ENCODE assay signal across 18 cellular contexts in genomic region chr15:89077750-89078149, GRCh38.
"Had no signal": no experiment of that assay in that cellular context is flagged by ENCODE, and none has a peak within 500 bp of the region (broad histone marks: within the 10 kb centered on the region; RNA-seq: fewer than 3 reads in every experiment).

No MANE protein-coding gene starts in this region.

- H3K9me3 ChIP-seq: body of pancreas, suprapubic skin had no signal

- ATAC-seq: body of pancreas, left ventricle myocardium superior had no signal

- H3K4me1 ChIP-seq: body of pancreas, suprapubic skin had no signal

- H3K27me3 ChIP-seq: body of pancreas, suprapubic skin had no signal

- H3K36me3 Mint-ChIP-seq: activated CD4-positive, alpha-beta memory T cell treated with anti-CD3 and anti-CD28 coated beads for 36 hours; activated naive CD8-positive, alpha-beta T cell treated with anti-CD3 and anti-CD28 coated beads, Interleukin-2, amount 10 ng/mL, durations not matched to agents 7 days and 5 days had no signal

- H3K9me3 Mint-ChIP-seq: activated CD4-positive, alpha-beta memory T cell treated with anti-CD3 and anti-CD28 coated beads for 36 hours; activated naive CD8-positive, alpha-beta T cell treated with anti-CD3 and anti-CD28 coated beads, Interleukin-2, amount 10 ng/mL, durations not matched to agents 7 days and 5 days; nephron progenitor cell had no signal

- H3K36me3 ChIP-seq: suprapubic skin had no signal

- DNase-seq: activated CD4-positive, alpha-beta memory T cell treated with anti-CD3 and anti-CD28 coated beads for 36 hours; activated CD4-positive, CD25-positive, alpha-beta regulatory T cell treated with anti-CD3 and anti-CD28 coated beads, Interleukin-2, amount 50 U/mL, for 72 hours; activated naive CD8-positive, alpha-beta T cell treated with anti-CD3 and anti-CD28 coated beads, Interleukin-2, amount 10 ng/mL, durations not matched to agents 7 days and 5 days; body of pancreas; dermis blood vessel endothelial cell; effector memory CD4-positive, alpha-beta T cell; foreskin fibroblast; left ventricle myocardium superior; nephron progenitor cell; nucleus accumbens; stimulated activated CD4-positive, alpha-beta T cell treated with anti-CD3 and anti-CD28 coated beads, Interleukin-12 subunit alpha, Interleukin-12 subunit beta, amount 100 ng/mL, for 4 hours; stimulated activated CD4-positive, alpha-beta T cell treated with anti-CD3 and anti-CD28 coated beads, Interleukin-1b, Interleukin-23, amount 100 ng/mL, for 48 hours; stimulated activated CD8-positive, alpha-beta memory T cell treated with anti-CD3 and anti-CD28 coated beads, Interleukin-4, amount 100 ng/mL, for 48 hours; stimulated activated naive CD4-positive, alpha-beta T cell treated with Interleukin-2 at 50 U/mL for 16 hours; T1000; trophoblast cell had no signal

- H3K27ac ChIP-seq: body of pancreas, suprapubic skin had no signal

- FAIRE-seq: endothelial cell of umbilical vein had no signal

- H3K27me3 Mint-ChIP-seq: activated CD4-positive, alpha-beta memory T cell treated with anti-CD3 and anti-CD28 coated beads for 36 hours had no signal

- H3K4me3 ChIP-seq: body of pancreas, suprapubic skin had no signal

- H3K27ac Mint-ChIP-seq: activated CD4-positive, alpha-beta memory T cell treated with anti-CD3 and anti-CD28 coated beads for 36 hours; activated naive CD8-positive, alpha-beta T cell treated with anti-CD3 and anti-CD28 coated beads, Interleukin-2, amount 10 ng/mL, durations not matched to agents 7 days and 5 days; nephron progenitor cell had no signal

- H3K4me3 Mint-ChIP-seq: activated CD4-positive, alpha-beta memory T cell treated with anti-CD3 and anti-CD28 coated beads for 36 hours; activated naive CD8-positive, alpha-beta T cell treated with anti-CD3 and anti-CD28 coated beads, Interleukin-2, amount 10 ng/mL, durations not matched to agents 7 days and 5 days; nephron progenitor cell had no signal
